In genomic region chr17:78224226-78225087, GRCh38 we compare ENCODE assay signal across 17 cellular contexts. TPM values are rescaled to one million over a fixed set of nuclear protein-coding genes. Genes with fewer than 3 reads are reported as not detected.
DNase-seq lines count a peak whose midpoint lies in the region; ATAC-seq, FAIRE-seq and TF ChIP-seq lines count a peak whose summit lies in the region.
"Had no signal": no experiment of that assay in that cellular context is flagged by ENCODE, and none has a peak within 500 bp of the region (broad histone marks: within the 10 kb centered on the region; RNA-seq: fewer than 3 reads in every experiment).

No MANE protein-coding gene starts in this region.

- intact Hi-C loops in GM12878 (cut with micrococcal nuclease; ENCODE audit: unreplicated experiment): no loop called here
- intact Hi-C loops in activated CD8-positive, alpha-beta T cell treated with anti-CD3 and anti-CD28 coated beads for 36 hours (cut with micrococcal nuclease): no loop called here

- peaks cover 7 to 18% of the 10 kb centered on the region in 2 experiments; a peak in 3 of 4 replicates for H3K36me3 ChIP-seq in GM12878 (ENCODE audit: control insufficient read depth in 2 of 2, insufficient read depth in 2 of 2, low read length in 1 of 2)
- H3K36me3 ChIP-seq: thyroid gland had no signal

- SMC1A ChIA-PET in GM12878 (lab: Charles Lee; ENCODE audit: uncharacterized antibody, unreplicated experiment): no interaction called here

- no peak for TF ChIP-seq EP300 in GM12878 (IDR thresholded peaks at IDR 0.05; ENCODE audit: borderline replicate concordance in 1 of 2, control insufficient read depth in 1 of 2, low read depth in 2 of 2, low read length in 2 of 2)

- TF ChIP-seq CTCF in GM12878 (IDR thresholded peaks at IDR 0.05 in 2 of 3, conservative IDR thresholded peaks at IDR 0.05 in 1 of 3; ENCODE audit: control insufficient read depth in 2 of 3, extremely low read depth in 1 of 3, insufficient read depth in 1 of 3, low read depth in 3 of 3, low read length in 3 of 3): no peak
- no peak for TF ChIP-seq CTCF in activated CD8-positive, alpha-beta T cell treated with anti-CD3 and anti-CD28 coated beads for 36 hours (IDR thresholded peaks at IDR 0.05)

- peak; percentile 86 for DNase-seq in NCI-H2227 (lab: John Stamatoyannopoulos, UW; ENCODE audit: unreplicated experiment)
- DNase-seq in GM12878 (ENCODE audit: low read depth, low spot score): no peak
- peak; percentile 81 for DNase-seq in superior temporal gyrus (ENCODE audit: extremely low spot score)
- DNase-seq in activated CD4-positive, alpha-beta T cell treated with anti-CD3 and anti-CD28 coated beads, Interleukin-2, amount 50 U/mL, for 1 hour: no peak
- no peak for DNase-seq in activated CD8-positive, alpha-beta T cell treated with anti-CD3 and anti-CD28 coated beads for 36 hours
- no peak for DNase-seq in naive thymus-derived CD8-positive, alpha-beta T cell
- DNase-seq: activated gamma-delta T cell; effector memory CD8-positive, alpha-beta T cell; EL; foreskin fibroblast; NCI-H2081; thyroid gland had no signal

- BruUV-seq in GM12878 (replicated peaks; lab: Mats Ljungman, UMichigan): no TSS peak

- no peaks in the 10 kb centered on the region for H4K20me1 ChIP-seq in GM12878 (ENCODE audit: control insufficient read depth, insufficient read depth)

- no peak overlapping the region for H3K27ac ChIP-seq in GM12878 (ENCODE audit: control insufficient read depth, insufficient read depth)
- peak overlapping the region; percentile 93 for H3K27ac ChIP-seq in layer of hippocampus (ENCODE audit: low read depth, low read length)
- H3K27ac ChIP-seq: C4-2B had no signal

- peaks cover 10% of the 10 kb centered on the region for H3K27me3 Mint-ChIP-seq in activated CD8-positive, alpha-beta T cell treated with anti-CD3 and anti-CD28 coated beads for 36 hours
- peaks cover 0 to 24% (median 3%) of the 10 kb centered on the region in 5 donors for H3K27me3 Mint-ChIP-seq in naive thymus-derived CD8-positive, alpha-beta T cell

- H2AFZ ChIP-seq in GM12878 (ENCODE audit: control insufficient read depth, low read depth, low read length): no peak overlapping the region

- no peak for FAIRE-seq in GM12878 (lab: Jason Lieb, UNC)
- FAIRE-seq: HTR-8/SVneo had no signal

- WGBS in GM12878 (ENCODE audit: insufficient coverage, insufficient replicate concordance, low lambda C conversion rate, missing lambda C conversion rate): 94% methylated on average over 27 of the region's 27 CpGs

- H3K27me3 ChIP-seq in GM12878 (replicated peaks in 1 of 2; ENCODE audit: control insufficient read depth in 2 of 2, insufficient read depth in 2 of 2, low read length in 1 of 2) (no peaks in the 10 kb centered on the region; a peak in 1 of 4 replicates), layer of hippocampus (ENCODE audit: control insufficient read depth, insufficient read depth, low read length) (no peaks in the 10 kb centered on the region)
- H3K27me3 ChIP-seq: thyroid gland had no signal

- no peak overlapping the region for H3K4me3 Mint-ChIP-seq in activated CD8-positive, alpha-beta T cell treated with anti-CD3 and anti-CD28 coated beads for 36 hours
- H3K4me3 Mint-ChIP-seq in naive thymus-derived CD8-positive, alpha-beta T cell: no peak overlapping the region
- H3K4me3 Mint-ChIP-seq: effector memory CD8-positive, alpha-beta T cell had no signal

- peak; percentile 15; the same call in 1 of the 2 replicates for TF ChIP-seq POLR2A in GM12878 (IDR thresholded peaks at IDR 0.05; ENCODE audit: low read depth, low read length)

- CTCF ChIA-PET in GM12878 (lab: Yijun Ruan, JAX): no interaction called here
- CTCF ChIA-PET in activated CD8-positive, alpha-beta T cell treated with anti-CD3 and anti-CD28 coated beads for 36 hours (lab: Charles Lee): interaction anchor here (1.4 to 1.8 kb wide), 2 partner anchors 139 to 140 kb away, joined by 4 read pairs; no protein-coding TSS in a partner anchor

- no peaks in the 10 kb centered on the region for H3K79me2 ChIP-seq in GM12878 (ENCODE audit: control insufficient read depth, insufficient read depth, low read length)

- no peak overlapping the region for H3K9ac ChIP-seq in GM12878 (ENCODE audit: control insufficient read depth, insufficient read depth, low read length)

- POLR2A ChIA-PET in GM12878 (lab: Charles Lee): no interaction called here
- POLR2A ChIA-PET in activated CD8-positive, alpha-beta T cell treated with anti-CD3 and anti-CD28 coated beads for 36 hours (lab: Charles Lee): interaction anchor here (0.7 to 1.2 kb wide), 2 partner anchors 10 to 43 kb away, joined by 3 read pairs; no protein-coding TSS in a partner anchor
- POLR2A ChIA-PET in naive thymus-derived CD8-positive, alpha-beta T cell (lab: Charles Lee): interaction anchor here (0.6 kb wide), 1 partner anchor 18 kb away, joined by 6 read pairs; no protein-coding TSS in a partner anchor

- TF ChIP-seq RAD21 in GM12878 (IDR thresholded peaks at IDR 0.05; ENCODE audit: insufficient read depth, low read depth, low read length): no peak

- no peak overlapping the region for H3K4me2 ChIP-seq in GM12878 (ENCODE audit: control insufficient read depth, insufficient read depth)

- ATAC-seq in GM12878: no peak
- ATAC-seq in activated CD8-positive, alpha-beta T cell treated with anti-CD3 and anti-CD28 coated beads for 36 hours: no peak
- ATAC-seq in naive thymus-derived CD8-positive, alpha-beta T cell: no peak
- ATAC-seq: effector memory CD8-positive, alpha-beta T cell had no signal

- H3K27ac Mint-ChIP-seq in activated CD8-positive, alpha-beta T cell treated with anti-CD3 and anti-CD28 coated beads for 36 hours: no peak overlapping the region
- H3K27ac Mint-ChIP-seq in naive thymus-derived CD8-positive, alpha-beta T cell: peak overlapping the region in 1 of 10 donors; percentile 41

- no peaks in the 10 kb centered on the region for H3K9me3 Mint-ChIP-seq in activated CD8-positive, alpha-beta T cell treated with anti-CD3 and anti-CD28 coated beads for 36 hours
- no peaks in the 10 kb centered on the region for H3K9me3 Mint-ChIP-seq in naive thymus-derived CD8-positive, alpha-beta T cell
- H3K9me3 Mint-ChIP-seq: effector memory CD8-positive, alpha-beta T cell had no signal

- H3K4me1 ChIP-seq in GM12878 (ENCODE audit: control insufficient read depth, insufficient read depth, low read length): no peaks in the 10 kb centered on the region
- H3K4me1 ChIP-seq: thyroid gland had no signal

- no peaks in the 10 kb centered on the region for H3K9me3 ChIP-seq in GM12878 (replicated peaks; ENCODE audit: control insufficient read depth, insufficient read depth, low read length)
- H3K9me3 ChIP-seq: thyroid gland had no signal

- peaks cover 3% of the 10 kb centered on the region for H3K4me1 Mint-ChIP-seq in activated CD8-positive, alpha-beta T cell treated with anti-CD3 and anti-CD28 coated beads for 36 hours (ENCODE audit: low read depth)
- peaks cover 0 to 7% (median under 1%) of the 10 kb centered on the region in 4 donors for H3K4me1 Mint-ChIP-seq in naive thymus-derived CD8-positive, alpha-beta T cell

- peaks cover 35% of the 10 kb centered on the region for H3K36me3 Mint-ChIP-seq in activated CD8-positive, alpha-beta T cell treated with anti-CD3 and anti-CD28 coated beads for 36 hours (ENCODE audit: low read depth)
- H3K36me3 Mint-ChIP-seq in naive thymus-derived CD8-positive, alpha-beta T cell: no peaks in the 10 kb centered on the region

- H3K4me3 ChIP-seq in GM12878: no peak overlapping the region
- H3K4me3 ChIP-seq: thyroid gland had no signal

- RAD21 ChIA-PET in GM12878 (lab: Charles Lee; ENCODE audit: unreplicated experiment): no interaction called here

- in situ Hi-C loops in GM12878 (cut with MboI): no loop called here

RNA-seq across cellular contexts. Expression of gene TMEM235, which starts 7.0 kb away (rescaled TPM):
- total RNA-seq in GM12878 (2013; cell fraction: nucleolus; rRNA removed): not detected in 2 replicates
- not detected in 2 replicates for total RNA-seq in GM12878 (2014; rRNA removed)
- total RNA-seq in GM12878 (2014; rRNA removed; fragmentation: Illumina TruSeq; extraction: Trizol): not detected in 2 replicates
- not detected in 2 replicates for total RNA-seq in GM12878 (2021)
- not detected for polyA plus RNA-seq in GM12878 (2011; ENCODE audit: low read depth)
- polyA plus RNA-seq in GM12878 (2011; rRNA removed): not detected in 2 replicates
- not detected in 2 replicates for polyA plus RNA-seq in GM12878 (2011; cell fraction: cytosol; rRNA removed)
- not detected in 2 replicates for polyA plus RNA-seq in GM12878 (2011; cell fraction: nucleus; rRNA removed)
- polyA plus RNA-seq in GM12878 (2012): not detected in 2 replicates
- polyA plus RNA-seq in GM12878 (2014; fragmentation: Illumina TruSeq; extraction: Trizol): not detected in 2 replicates
- not detected for polyA plus RNA-seq in GM12878 (2014; fragmentation: Nextera tagmentation; extraction: Ambion mirVana)
- polyA plus RNA-seq in GM12878 (2014; rRNA removed): not detected in 2 replicates
- polyA plus RNA-seq in GM12878 (2016; fragmentation: Nextera tagmentation; extraction: Ambion mirVana): not detected
- polyA minus RNA-seq in GM12878 (2011; rRNA and poly(A)+ RNA removed): not detected in 2 replicates
- polyA minus RNA-seq in GM12878 (2011; cell fraction: cytosol; rRNA and poly(A)+ RNA removed): not detected in 2 replicates
- polyA minus RNA-seq in GM12878 (2011; cell fraction: nucleus; rRNA and poly(A)+ RNA removed): not detected in 2 replicates
- not detected for total RNA-seq in activated CD8-positive, alpha-beta T cell treated with anti-CD3 and anti-CD28 coated beads for 36 hours
- not detected for total RNA-seq in naive thymus-derived CD8-positive, alpha-beta T cell
- not detected for polyA plus RNA-seq in naive thymus-derived CD8-positive, alpha-beta T cell
- total RNA-seq: MCF 10A, mononuclear cell, thyroid gland had no signal

RNA-seq across cellular contexts. Expression of gene BIRC5, which starts 10.4 kb away (rescaled TPM):
- 25.6 and 33.4 TPM in 2 replicates for total RNA-seq in GM12878 (2013; cell fraction: nucleolus; rRNA removed)
- 104 and 105 TPM in 2 replicates for total RNA-seq in GM12878 (2014; rRNA removed)
- 64.3 and 74.8 TPM in 2 replicates for total RNA-seq in GM12878 (2014; rRNA removed; fragmentation: Illumina TruSeq; extraction: Trizol)
- total RNA-seq in GM12878 (2021): 73.8 and 76.9 TPM in 2 replicates
- polyA plus RNA-seq in GM12878 (2011; ENCODE audit: low read depth): 23.5 TPM
- 41.0 and 49.0 TPM in 2 replicates for polyA plus RNA-seq in GM12878 (2011; rRNA removed)
- 49.0 and 62.8 TPM in 2 replicates for polyA plus RNA-seq in GM12878 (2011; cell fraction: cytosol; rRNA removed)
- polyA plus RNA-seq in GM12878 (2011; cell fraction: nucleus; rRNA removed): 34.8 and 41.5 TPM in 2 replicates
- polyA plus RNA-seq in GM12878 (2012): 38.2 and 42.6 TPM in 2 replicates
- polyA plus RNA-seq in GM12878 (2014; fragmentation: Illumina TruSeq; extraction: Trizol): 31.4 and 51.7 TPM in 2 replicates
- polyA plus RNA-seq in GM12878 (2014; fragmentation: Nextera tagmentation; extraction: Ambion mirVana): 10 to 100 TPM; 89.2 to 92.4 TPM
- 115 and 119 TPM in 2 replicates for polyA plus RNA-seq in GM12878 (2014; rRNA removed)
- polyA plus RNA-seq in GM12878 (2016; fragmentation: Nextera tagmentation; extraction: Ambion mirVana): 100 to 1,000 TPM; 163 to 175 TPM
- 43.5 and 58.7 TPM in 2 replicates for polyA minus RNA-seq in GM12878 (2011; rRNA and poly(A)+ RNA removed)
- 15.9 and 16.1 TPM in 2 replicates for polyA minus RNA-seq in GM12878 (2011; cell fraction: cytosol; rRNA and poly(A)+ RNA removed)
- polyA minus RNA-seq in GM12878 (2011; cell fraction: nucleus; rRNA and poly(A)+ RNA removed): 15.5 and 29.3 TPM in 2 replicates
- 10 to 100 TPM; 90.6 to 93.7 TPM for total RNA-seq in activated CD8-positive, alpha-beta T cell treated with anti-CD3 and anti-CD28 coated beads for 36 hours
- total RNA-seq in naive thymus-derived CD8-positive, alpha-beta T cell: under 1 TPM in 1 of 2 experiments, not detected in 1; 0.30 TPM
- polyA plus RNA-seq in naive thymus-derived CD8-positive, alpha-beta T cell: not detected

RNA-seq across cellular contexts. Expression of gene AFMID, which starts 37.3 kb away (rescaled TPM):
- 58.4 and 68.9 TPM in 2 replicates for total RNA-seq in GM12878 (2013; cell fraction: nucleolus; rRNA removed)
- total RNA-seq in GM12878 (2014; rRNA removed) (60.7 and 79.9 TPM in 2 replicates), GM12878 (2014; rRNA removed; fragmentation: Illumina TruSeq; extraction: Trizol) (51.9 and 54.3 TPM in 2 replicates), GM12878 (2021) (45.8 and 47.0 TPM in 2 replicates)
- 95.9 TPM for polyA plus RNA-seq in GM12878 (2011; ENCODE audit: low read depth)
- polyA plus RNA-seq in GM12878 (2011; rRNA removed) (46.3 and 58.9 TPM in 2 replicates), GM12878 (2014; fragmentation: Illumina TruSeq; extraction: Trizol) (70.8 and 77.9 TPM in 2 replicates), GM12878 (2014; fragmentation: Nextera tagmentation; extraction: Ambion mirVana) (10 to 100 TPM; 50.3 to 98.8 TPM), GM12878 (2014; rRNA removed) (51.2 and 68.7 TPM in 2 replicates), GM12878 (2016; fragmentation: Nextera tagmentation; extraction: Ambion mirVana) (10 to 100 TPM; 36.1 to 41.3 TPM)
- polyA plus RNA-seq in GM12878 (2011; cell fraction: cytosol; rRNA removed): 72.4 and 108 TPM in 2 replicates
- polyA plus RNA-seq in GM12878 (2011; cell fraction: nucleus; rRNA removed): 100 and 117 TPM in 2 replicates
- polyA plus RNA-seq in GM12878 (2012): 54.5 and 55.0 TPM in 2 replicates
- polyA minus RNA-seq in GM12878 (2011; rRNA and poly(A)+ RNA removed): 66.9 and 116 TPM in 2 replicates
- polyA minus RNA-seq in GM12878 (2011; cell fraction: cytosol; rRNA and poly(A)+ RNA removed): 25.5 and 26.8 TPM in 2 replicates
- polyA minus RNA-seq in GM12878 (2011; cell fraction: nucleus; rRNA and poly(A)+ RNA removed): 18.5 and 31.9 TPM in 2 replicates
- total RNA-seq in activated CD8-positive, alpha-beta T cell treated with anti-CD3 and anti-CD28 coated beads for 36 hours: 10 to 100 TPM; 20.8 to 27.9 TPM
- 1 to 10 TPM; 1.8 to 2.4 TPM for total RNA-seq in naive thymus-derived CD8-positive, alpha-beta T cell
- polyA plus RNA-seq in naive thymus-derived CD8-positive, alpha-beta T cell: 1 to 10 TPM in 2 of 3 donors, under 1 TPM in 1; 0.41 to 1.7 (median 1.6) TPM

RNA-seq across cellular contexts. Expression of gene TK1, which starts 37.6 kb away (rescaled TPM):
- 11.3 and 13.8 TPM in 2 replicates for total RNA-seq in GM12878 (2013; cell fraction: nucleolus; rRNA removed)
- total RNA-seq in GM12878 (2014; rRNA removed): 93.2 and 102 TPM in 2 replicates
- 49.9 and 53.4 TPM in 2 replicates for total RNA-seq in GM12878 (2014; rRNA removed; fragmentation: Illumina TruSeq; extraction: Trizol)
- total RNA-seq in GM12878 (2021): 89.7 and 96.3 TPM in 2 replicates
- polyA plus RNA-seq in GM12878 (2011; ENCODE audit: low read depth): 34.9 TPM
- 32.6 and 62.7 TPM in 2 replicates for polyA plus RNA-seq in GM12878 (2011; rRNA removed)
- polyA plus RNA-seq in GM12878 (2011; cell fraction: cytosol; rRNA removed): 161 and 278 TPM in 2 replicates
- 136 and 156 TPM in 2 replicates for polyA plus RNA-seq in GM12878 (2011; cell fraction: nucleus; rRNA removed)
- 62.9 and 70.7 TPM in 2 replicates for polyA plus RNA-seq in GM12878 (2012)
- polyA plus RNA-seq in GM12878 (2014; fragmentation: Illumina TruSeq; extraction: Trizol): 27.4 and 55.2 TPM in 2 replicates
- 10 to 100 TPM in 1 of 2 experiments, 1 to 10 TPM in 1; 4.6 to 13.0 TPM for polyA plus RNA-seq in GM12878 (2014; fragmentation: Nextera tagmentation; extraction: Ambion mirVana)
- 127 and 128 TPM in 2 replicates for polyA plus RNA-seq in GM12878 (2014; rRNA removed)
- 100 to 1,000 TPM; 168 to 175 TPM for polyA plus RNA-seq in GM12878 (2016; fragmentation: Nextera tagmentation; extraction: Ambion mirVana)
- polyA minus RNA-seq in GM12878 (2011; rRNA and poly(A)+ RNA removed): 92.8 and 202 TPM in 2 replicates
- polyA minus RNA-seq in GM12878 (2011; cell fraction: cytosol; rRNA and poly(A)+ RNA removed): 47.4 and 52.8 TPM in 2 replicates
- 23.5 and 34.4 TPM in 2 replicates for polyA minus RNA-seq in GM12878 (2011; cell fraction: nucleus; rRNA and poly(A)+ RNA removed)
- total RNA-seq in activated CD8-positive, alpha-beta T cell treated with anti-CD3 and anti-CD28 coated beads for 36 hours: 100 to 1,000 TPM; 175 to 179 TPM
- not detected for total RNA-seq in naive thymus-derived CD8-positive, alpha-beta T cell
- polyA plus RNA-seq in naive thymus-derived CD8-positive, alpha-beta T cell: 1 to 10 TPM in 1 of 3 donors, under 1 TPM in 1, not detected in 1; 0.18 to 1.1 TPM

RNA-seq across cellular contexts. Expression of gene SYNGR2, which starts 56.1 kb away (rescaled TPM):
- total RNA-seq in GM12878 (2013; cell fraction: nucleolus; rRNA removed): 161 and 167 TPM in 2 replicates
- total RNA-seq in GM12878 (2014; rRNA removed): 189 and 212 TPM in 2 replicates
- total RNA-seq in GM12878 (2014; rRNA removed; fragmentation: Illumina TruSeq; extraction: Trizol): 112 and 126 TPM in 2 replicates
- total RNA-seq in GM12878 (2021): 291 and 310 TPM in 2 replicates
- 105 TPM for polyA plus RNA-seq in GM12878 (2011; ENCODE audit: low read depth)
- polyA plus RNA-seq in GM12878 (2011; rRNA removed): 134 and 329 TPM in 2 replicates
- 630 and 860 TPM in 2 replicates for polyA plus RNA-seq in GM12878 (2011; cell fraction: cytosol; rRNA removed)
- 304 and 332 TPM in 2 replicates for polyA plus RNA-seq in GM12878 (2011; cell fraction: nucleus; rRNA removed)
- 386 and 393 TPM in 2 replicates for polyA plus RNA-seq in GM12878 (2012)
- 69.3 and 212 TPM in 2 replicates for polyA plus RNA-seq in GM12878 (2014; fragmentation: Illumina TruSeq; extraction: Trizol)
- 10 to 100 TPM in 1 of 2 experiments, 1 to 10 TPM in 1; 4.4 to 28.8 TPM for polyA plus RNA-seq in GM12878 (2014; fragmentation: Nextera tagmentation; extraction: Ambion mirVana)
- polyA plus RNA-seq in GM12878 (2014; rRNA removed): 310 and 312 TPM in 2 replicates
- polyA plus RNA-seq in GM12878 (2016; fragmentation: Nextera tagmentation; extraction: Ambion mirVana): 100 to 1,000 TPM; 491 to 529 TPM
- polyA minus RNA-seq in GM12878 (2011; rRNA and poly(A)+ RNA removed): 329 and 477 TPM in 2 replicates
- 131 and 150 TPM in 2 replicates for polyA minus RNA-seq in GM12878 (2011; cell fraction: cytosol; rRNA and poly(A)+ RNA removed)
- 60.8 and 82.3 TPM in 2 replicates for polyA minus RNA-seq in GM12878 (2011; cell fraction: nucleus; rRNA and poly(A)+ RNA removed)
- 10 to 100 TPM; 92.6 to 95.1 TPM for total RNA-seq in activated CD8-positive, alpha-beta T cell treated with anti-CD3 and anti-CD28 coated beads for 36 hours
- 10 to 100 TPM; 58.1 to 66.6 TPM for total RNA-seq in naive thymus-derived CD8-positive, alpha-beta T cell
- 100 to 1,000 TPM in 1 of 3 donors, 10 to 100 TPM in 2; 88.4 to 108 (median 92.1) TPM for polyA plus RNA-seq in naive thymus-derived CD8-positive, alpha-beta T cell

Comparison
In these comparisons a context has a peak if more than half of its experiments do, and no peak if none do; other contexts are left out.
1. DNase-seq: peak in NCI-H2227 (single experiment) and superior temporal gyrus (single experiment); none in GM12878 (single experiment), activated CD4-positive, alpha-beta T cell treated with anti-CD3 and anti-CD28 coated beads, Interleukin-2, amount 50 U/mL, for 1 hour (single experiment), activated CD8-positive, alpha-beta T cell treated with anti-CD3 and anti-CD28 coated beads for 36 hours (single experiment) and naive thymus-derived CD8-positive, alpha-beta T cell (0 of 10).
2. RNA of gene BIRC5, which starts 10.4 kb away (total RNA-seq): 90.6 to 93.7 TPM in activated CD8-positive, alpha-beta T cell treated with anti-CD3 and anti-CD28 coated beads for 36 hours and 25.6 to 105 TPM in GM12878; 0.30 TPM in naive thymus-derived CD8-positive, alpha-beta T cell; every median in the first group is over 10 times any median in the second.
3. RNA of gene AFMID, which starts 37.3 kb away (total RNA-seq): 45.8 to 79.9 TPM in GM12878 and 20.8 to 27.9 TPM in activated CD8-positive, alpha-beta T cell treated with anti-CD3 and anti-CD28 coated beads for 36 hours; 1.8 to 2.4 TPM in naive thymus-derived CD8-positive, alpha-beta T cell; every median in the first group is over 4 times any median in the second.